In genomic region chr1:87958201-87958600, GRCh38 we compare ENCODE assay signal across 1 cellular context.
TF ChIP-seq lines count a peak whose summit lies in the region.

No MANE protein-coding gene starts in this region.

TF ChIP-seq in IMR-90, 13 proteins besides CTCF, POLR2A, EP300 and RAD21 (continued from another document):
- no peak for TF ChIP-seq USF2 (IDR thresholded peaks at IDR 0.05; ENCODE audit: low read depth, low read length)
- no peak for TF ChIP-seq CEBPB (IDR thresholded peaks at IDR 0.05; ENCODE audit: low read depth, low read length)
- no peak for TF ChIP-seq RFX5 (IDR thresholded peaks at IDR 0.05; ENCODE audit: low read depth, low read length)
